ENCODE assay signal across 10 cellular contexts in genomic region chr11:96200243-96200642, GRCh38.
A peak's percentile ranks its signal among the peaks of the same experiment; 100 is the strongest.
DNase-seq lines count a peak whose midpoint lies in the region; ATAC-seq, FAIRE-seq and TF ChIP-seq lines count a peak whose summit lies in the region.
"Had no signal": no experiment of that assay in that cellular context is flagged by ENCODE, and none has a peak within 500 bp of the region (broad histone marks: within the 10 kb centered on the region; RNA-seq: fewer than 3 reads in every experiment).

No MANE protein-coding gene starts in this region.

- POLR2A ChIA-PET in CD4-positive, alpha-beta memory T cell (lab: Charles Lee; ENCODE audit: partially characterized antibody): interaction anchor here (1.0 to 2.7 kb wide), 5 partner anchors 10 to 142 kb away, joined by 3 to 10 read pairs (median 5); partner anchors contain the start of gene MAML2

- ATAC-seq in psoas muscle (peak in 2 of 4 donors; percentile 40 to 62), HG02678 (IDR thresholded peaks at IDR 0.05; ENCODE audit: unreplicated experiment) (no peak), GM21528 (IDR thresholded peaks at IDR 0.05; ENCODE audit: low FRiP score, unreplicated experiment) (no peak)

- H3K9me3 Mint-ChIP-seq in CD4-positive, alpha-beta memory T cell: peaks cover 0 to 5% (median 0%) of the 10 kb centered on the region in 8 donors

- H3K4me3 ChIP-seq in CD4-positive, alpha-beta memory T cell (ENCODE audit: low read length in 2 of 2): no peak overlapping the region
- H3K4me3 ChIP-seq in fibroblast of lung (replicated peaks in 1 of 4; ENCODE audit: control extremely low read depth in 1 of 4, insufficient read depth in 1 of 4, low read depth in 3 of 4, low read length in 4 of 4) (no peak overlapping the region), psoas muscle (no peak overlapping the region)

- intact Hi-C loops in CD4-positive, alpha-beta memory T cell (cut with micrococcal nuclease): no loop called here
- intact Hi-C loops in psoas muscle (cut with DNase I): no loop called here

- H2AFZ ChIP-seq in fibroblast of lung (ENCODE audit: low read length): no peak overlapping the region

- CTCF ChIA-PET in CD4-positive, alpha-beta memory T cell (lab: Charles Lee; ENCODE audit: partially characterized antibody): interaction anchor here (1.5 to 2.8 kb wide), 2 partner anchors 14 to 142 kb away, joined by 7 to 19 read pairs; partner anchors contain the start of gene MAML2

- peak overlapping the region; percentile 31 for H3K27ac ChIP-seq in CD4-positive, alpha-beta memory T cell (ENCODE audit: low read depth, low read length)
- H3K27ac ChIP-seq in fibroblast of lung (ENCODE audit: insufficient read depth, low read length): peak overlapping the region; percentile 37
- H3K27ac ChIP-seq in psoas muscle: peak overlapping the region; percentile 2

- H3K36me3 ChIP-seq in CD4-positive, alpha-beta memory T cell (ENCODE audit: insufficient read depth, low read length): no peaks in the 10 kb centered on the region
- H3K36me3 ChIP-seq in fibroblast of lung (ENCODE audit: control insufficient read depth, insufficient read depth, low read length): no peaks in the 10 kb centered on the region
- H3K36me3 ChIP-seq in psoas muscle (ENCODE audit: insufficient read depth in 1 of 2, low read depth in 1 of 2): no peaks in the 10 kb centered on the region

- H3K4me3 Mint-ChIP-seq in CD4-positive, alpha-beta memory T cell: peak overlapping the region in 1 of 8 donors; percentile 73

- H3K4me1 ChIP-seq in CD4-positive, alpha-beta memory T cell (ENCODE audit: insufficient read depth, low read length): peaks cover 71% of the 10 kb centered on the region
- peaks cover 11% of the 10 kb centered on the region for H3K4me1 ChIP-seq in fibroblast of lung (ENCODE audit: control insufficient read depth, extremely low read depth, insufficient read depth, low read length)
- H3K4me1 ChIP-seq in psoas muscle: no peaks in the 10 kb centered on the region

- H3K27me3 Mint-ChIP-seq in CD4-positive, alpha-beta memory T cell: no peaks in the 10 kb centered on the region

- H3K27me3 ChIP-seq in CD4-positive, alpha-beta memory T cell (ENCODE audit: insufficient read depth, low read length): no peaks in the 10 kb centered on the region
- no peaks in the 10 kb centered on the region for H3K27me3 ChIP-seq in fibroblast of lung (ENCODE audit: control insufficient read depth, insufficient read depth, low read length)
- H3K27me3 ChIP-seq in psoas muscle (ENCODE audit: insufficient read depth in 3 of 3, low read length in 2 of 3): no peaks in the 10 kb centered on the region

- no peak overlapping the region for H3K9ac ChIP-seq in fibroblast of lung (ENCODE audit: insufficient read depth, low read length)

- H3K4me2 ChIP-seq in fibroblast of lung (ENCODE audit: extremely low read depth, insufficient read depth, low read length): peak overlapping the region; percentile 48

- no peak for FAIRE-seq in HTR-8/SVneo (lab: Jason Lieb, UNC)

- H4K20me1 ChIP-seq in fibroblast of lung (ENCODE audit: control insufficient read depth, extremely low read depth, insufficient read depth, low read length): no peaks in the 10 kb centered on the region

- peak overlapping the region; percentile 90 to 96 (median 93) for H3K27ac Mint-ChIP-seq in CD4-positive, alpha-beta memory T cell

- peaks cover 58 to 86% (median 71%) of the 10 kb centered on the region in 4 donors for H3K4me1 Mint-ChIP-seq in CD4-positive, alpha-beta memory T cell

- no peaks in the 10 kb centered on the region for H3K79me2 ChIP-seq in fibroblast of lung (ENCODE audit: control insufficient read depth, insufficient read depth, low read length)

- peaks cover 16 to 25% of the 10 kb centered on the region in 2 donors for H3K36me3 Mint-ChIP-seq in CD4-positive, alpha-beta memory T cell

- DNase-seq in CD4-positive, alpha-beta memory T cell: no peak
- DNase-seq in RPMI7951 (ENCODE audit: low read depth) (peak; percentile 59), fibroblast of lung (ENCODE audit: low read depth in 2 of 2) (peak; percentile 70 to 88), psoas muscle (no peak), HTR-8/SVneo (ENCODE audit: insufficient read length, low spot score) (no peak), SKM-1 treated with dmso at 0.1 percent for 144 hours (lab: John Stamatoyannopoulos, UW; ENCODE audit: unreplicated experiment) (no peak)
- DNase-seq: activated T-cell treated with anti-CD3 and anti-CD28 coated beads, Interleukin-2, amount 50 U/mL, for 48 hours; Kasumi-1 had no signal

- TF ChIP-seq CTCF in fibroblast of lung (conservative IDR thresholded peaks at IDR 0.05 in 1 of 2, IDR thresholded peaks at IDR 0.05 in 1 of 2; ENCODE audit: low read depth in 1 of 2, low read length in 2 of 2) (no peak), psoas muscle (IDR thresholded peaks at IDR 0.05) (no peak)

- no peaks in the 10 kb centered on the region for H3K9me3 ChIP-seq in CD4-positive, alpha-beta memory T cell (ENCODE audit: control insufficient read depth in 1 of 2, low read length in 2 of 2)
- H3K9me3 ChIP-seq in fibroblast of lung (ENCODE audit: control insufficient read depth, insufficient read depth, low read depth, low read length) (no peaks in the 10 kb centered on the region), psoas muscle (no peaks in the 10 kb centered on the region)

Comparison
In these comparisons a context has a peak if more than half of its experiments do, and no peak if none do; other contexts are left out.
1. DNase-seq: peak in RPMI7951 (single experiment) and fibroblast of lung (2 of 2); none in CD4-positive, alpha-beta memory T cell (0 of 5), psoas muscle (0 of 2), HTR-8/SVneo (single experiment) and SKM-1 treated with dmso at 0.1 percent for 144 hours (single experiment).
2. Peak in every context shown above with its lines, with median percentiles within 50 percentile points of each other: H3K27ac ChIP-seq.